8 cellular contexts compared by ENCODE assay signal in the genomic region with DNA sequence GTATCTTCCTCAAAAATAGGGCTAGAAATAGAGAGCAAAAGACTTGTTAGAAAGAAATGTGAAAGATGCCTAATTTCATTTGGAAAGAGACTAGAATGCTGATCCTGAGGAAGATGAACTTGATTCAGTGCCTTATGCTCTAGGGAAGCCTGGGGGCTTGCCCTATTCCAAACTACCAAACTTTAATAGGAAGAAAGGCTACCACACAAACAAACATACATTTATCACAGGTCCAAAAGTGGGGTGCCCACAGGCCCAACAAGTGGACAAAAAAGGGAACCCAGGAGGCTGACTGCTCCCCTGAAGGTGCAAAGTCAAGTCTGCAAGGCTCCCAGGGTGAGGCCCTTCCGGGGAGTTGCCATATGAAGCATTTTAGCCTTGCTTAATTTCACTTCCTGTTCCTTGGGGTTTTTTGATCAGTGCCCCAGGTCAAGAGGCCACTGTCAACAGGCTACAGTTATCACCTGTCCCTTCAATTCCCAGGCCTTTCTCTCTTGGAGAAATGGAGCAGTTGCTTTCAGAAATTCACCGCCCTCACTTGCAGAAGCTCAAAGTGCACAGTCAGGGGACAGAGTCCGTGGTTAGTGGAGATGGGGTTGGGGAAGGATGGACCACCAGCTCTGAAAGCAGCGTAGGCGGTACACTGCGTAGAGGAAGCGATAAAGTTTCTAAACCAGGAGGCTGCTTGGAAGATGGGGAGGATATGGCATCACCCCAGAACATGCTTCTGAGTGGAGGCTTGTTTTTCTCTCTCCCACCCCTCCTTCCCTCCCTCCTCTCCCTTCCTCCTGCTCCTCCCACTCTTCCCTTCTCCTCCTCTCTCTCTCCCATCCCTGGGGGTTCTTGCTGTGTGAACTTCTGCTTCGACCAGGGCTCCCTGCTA. TPM values are rescaled to one million over a fixed set of nuclear protein-coding genes. Genes with fewer than 3 reads are reported as not detected.
DNase-seq lines count a peak whose midpoint lies in the region; ATAC-seq, FAIRE-seq and TF ChIP-seq lines count a peak whose summit lies in the region.

No MANE protein-coding gene starts in this region.

- H3K4me1 ChIP-seq in HepG2 (ENCODE audit: insufficient read depth, low read length): peaks cover 41% of the 10 kb centered on the region

- peak overlapping the region; percentile 58 for H3K4me2 ChIP-seq in HepG2 (ENCODE audit: low read depth, low read length)

- no peak overlapping the region for H3K4me3 Mint-ChIP-seq in activated CD8-positive, alpha-beta memory T cell treated with anti-CD3 and anti-CD28 coated beads, Interleukin-2, amount 10 ng/mL, durations not matched to agents 7 days and 5 days

- CTCF ChIA-PET in activated CD8-positive, alpha-beta memory T cell treated with anti-CD3 and anti-CD28 coated beads, Interleukin-2, amount 10 ng/mL, durations not matched to agents 7 days and 5 days (lab: Charles Lee): interaction anchor here (0.6 to 10.4 kb wide), 7 partner anchors 10 to 235 kb away, joined by 3 to 150 read pairs (median 5); no protein-coding TSS in a partner anchor
- CTCF ChIA-PET in HepG2 (lab: Yijun Ruan, JAX; ENCODE audit: low intra/inter-chr PET ratio, low total read pairs): no interaction called here

- H3K79me2 ChIP-seq in HepG2 (ENCODE audit: insufficient read depth, low read length): no peaks in the 10 kb centered on the region

- no peaks in the 10 kb centered on the region for H4K20me1 ChIP-seq in HepG2 (ENCODE audit: insufficient read depth, low read length)

- no peak overlapping the region for H3K27ac ChIP-seq in HepG2 (ENCODE audit: extremely low read length, insufficient read depth, low read length)

- POLR2A ChIA-PET in HepG2 (lab: Yijun Ruan, JAX): no interaction called here

- H3K27me3 Mint-ChIP-seq in activated CD8-positive, alpha-beta memory T cell treated with anti-CD3 and anti-CD28 coated beads, Interleukin-2, amount 10 ng/mL, durations not matched to agents 7 days and 5 days: no peaks in the 10 kb centered on the region

- TF ChIP-seq POLR2A in HepG2 (IDR thresholded peaks at IDR 0.05; ENCODE audit: insufficient read depth in 1 of 2, low read depth in 2 of 2, low read length in 2 of 2): no peak

- in situ Hi-C loops in HepG2 (cut with HindIII; ENCODE audit: extremely low pct_ligation_motif_present, low pct_unique_long_range_greater_than_20kb): loop anchor here (5.0 kb wide), 1 partner anchor 186 kb away; no protein-coding TSS in a partner anchor

- no peak overlapping the region for H3K9ac ChIP-seq in HepG2 (ENCODE audit: insufficient read depth, low read depth, low read length)

- H3K36me3 Mint-ChIP-seq in activated CD8-positive, alpha-beta memory T cell treated with anti-CD3 and anti-CD28 coated beads, Interleukin-2, amount 10 ng/mL, durations not matched to agents 7 days and 5 days: peaks cover 7% of the 10 kb centered on the region

- H3K9me3 ChIP-seq in HepG2 (ENCODE audit: low read length): no peaks in the 10 kb centered on the region

- H3K9me3 Mint-ChIP-seq in activated CD8-positive, alpha-beta memory T cell treated with anti-CD3 and anti-CD28 coated beads, Interleukin-2, amount 10 ng/mL, durations not matched to agents 7 days and 5 days (ENCODE audit: low read depth): no peaks in the 10 kb centered on the region

- TF ChIP-seq EP300 in HepG2 (IDR thresholded peaks at IDR 0.05; ENCODE audit: low read depth in 2 of 2, low read length in 2 of 2) (no peak), HepG2 (CRISPR knock-in tag; IDR thresholded peaks at IDR 0.05; ENCODE audit: borderline replicate concordance) (no peak)

- no peak for TF ChIP-seq CTCF in HepG2 (CRISPR knock-in tag; IDR thresholded peaks at IDR 0.05)

- H2AFZ ChIP-seq in HepG2 (ENCODE audit: low read length): no peak overlapping the region

- TF ChIP-seq RAD21 in HepG2 (CRISPR knock-in tag; IDR thresholded peaks at IDR 0.05): no peak

- BruUV-seq in HepG2 (replicated peaks; lab: Mats Ljungman, UMichigan): no TSS peak

- no peaks in the 10 kb centered on the region for H3K27me3 ChIP-seq in HepG2 (ENCODE audit: control insufficient read depth in 1 of 2, insufficient read depth in 2 of 2, low read length in 2 of 2)

- no peak for FAIRE-seq in HepG2 (lab: Jason Lieb, UNC)

- H3K27ac Mint-ChIP-seq in activated CD8-positive, alpha-beta memory T cell treated with anti-CD3 and anti-CD28 coated beads, Interleukin-2, amount 10 ng/mL, durations not matched to agents 7 days and 5 days: peak overlapping the region; percentile 83

- H3K4me1 Mint-ChIP-seq in activated CD8-positive, alpha-beta memory T cell treated with anti-CD3 and anti-CD28 coated beads, Interleukin-2, amount 10 ng/mL, durations not matched to agents 7 days and 5 days: peaks cover 33% of the 10 kb centered on the region

- intact Hi-C loops in HepG2 (cut with micrococcal nuclease; ENCODE audit: unreplicated experiment): no loop called here

- H3K36me3 ChIP-seq in HepG2 (replicated peaks in 1 of 2; ENCODE audit: control insufficient read depth in 1 of 2, insufficient read depth in 2 of 2, low read length in 2 of 2): no peaks in the 10 kb centered on the region

- peak; percentile 86 for ATAC-seq in activated CD8-positive, alpha-beta memory T cell treated with anti-CD3 and anti-CD28 coated beads, Interleukin-2, amount 10 ng/mL, durations not matched to agents 7 days and 5 days
- ATAC-seq in HG02884 (IDR thresholded peaks at IDR 0.05; ENCODE audit: unreplicated experiment): peak; percentile 91
- ATAC-seq in HepG2: peak; percentile 36; the same call in 2 of the 3 replicates

- no peak overlapping the region for H3K4me3 ChIP-seq in HepG2 (replicated peaks in 1 of 3; ENCODE audit: insufficient read depth in 1 of 3, low read depth in 2 of 3, low read length in 3 of 3)

- WGBS in HepG2 (ENCODE audit: low lambda C conversion rate): 42% methylated on average over 8 of the region's 8 CpGs

- DNase-seq in activated CD8-positive, alpha-beta memory T cell treated with anti-CD3 and anti-CD28 coated beads, Interleukin-2, amount 10 ng/mL, durations not matched to agents 7 days and 5 days: peak; percentile 61
- DNase-seq in activated CD8-positive, alpha-beta memory T cell treated with anti-CD3 and anti-CD28 coated beads for 24 hours: no peak
- peak; percentile 60 for DNase-seq in RPMI8226
- no peak for DNase-seq in HepG2 (ENCODE audit: low spot score)
- DNase-seq in NCI-H2081 (lab: John Stamatoyannopoulos, UW): no peak
- DNase-seq in NCI-H2227 treated with DMSO at 0.1 percent for 48 hours (lab: John Stamatoyannopoulos, UW): no peak
- DNase-seq in NCI-H82 treated with DMSO at 0.1 percent for 48 hours (lab: John Stamatoyannopoulos, UW; ENCODE audit: unreplicated experiment): no peak

TF ChIP-seq in HepG2, 621 proteins besides CTCF, POLR2A, EP300 and RAD21 (continues in another document):
- no peak for TF ChIP-seq TEAD2 (CRISPR knock-in tag; IDR thresholded peaks at IDR 0.05)

RNA-seq across cellular contexts. Expression of a gene that starts 36.4 kb away (rescaled TPM):
- total RNA-seq in activated CD8-positive, alpha-beta memory T cell treated with anti-CD3 and anti-CD28 coated beads, Interleukin-2, amount 10 ng/mL, durations not matched to agents 7 days and 5 days: 10 to 100 TPM; 23.9 to 25.4 TPM
- not detected in 2 replicates for total RNA-seq in HepG2 (2016; rRNA removed; fragmentation: Illumina TruSeq; extraction: Trizol)
- not detected in 2 replicates for total RNA-seq in HepG2 (2016; cell fraction: cytosol; rRNA removed; fragmentation: Illumina TruSeq; extraction: Trizol; ENCODE audit: low read depth)
- total RNA-seq in HepG2 (2016; cell fraction: insoluble cytoplasmic fraction; rRNA removed; fragmentation: Illumina TruSeq; extraction: Trizol): not detected in 2 replicates
- total RNA-seq in HepG2 (2016; cell fraction: membrane; rRNA removed; fragmentation: Illumina TruSeq; extraction: Trizol): not detected in 2 replicates
- not detected in 2 replicates for total RNA-seq in HepG2 (2016; cell fraction: nucleus; rRNA removed; fragmentation: Illumina TruSeq; extraction: Trizol)
- 0.03 TPM in 2 replicates for polyA plus RNA-seq in HepG2 (2011; rRNA removed)
- polyA plus RNA-seq in HepG2 (2011; cell fraction: cytosol; rRNA removed): 0.03 TPM in 1 of 2 replicates, not detected in the other
- polyA plus RNA-seq in HepG2 (2011; cell fraction: nucleus; rRNA removed): 0.05 TPM in 1 of 2 replicates, not detected in the other
- polyA plus RNA-seq in HepG2 (2012): not detected in 2 replicates
- polyA plus RNA-seq in HepG2 (2016; cell fraction: cytosol; fragmentation: Illumina TruSeq; extraction: Trizol; ENCODE audit: low read depth): not detected in 2 replicates
- polyA plus RNA-seq in HepG2 (2016; cell fraction: insoluble cytoplasmic fraction; fragmentation: Illumina TruSeq; extraction: Trizol; ENCODE audit: low read depth): not detected in 2 replicates
- polyA plus RNA-seq in HepG2 (2016; cell fraction: membrane; fragmentation: Illumina TruSeq; extraction: Trizol; ENCODE audit: low read depth): not detected in 2 replicates
- polyA plus RNA-seq in HepG2 (2016; cell fraction: nucleus; fragmentation: Illumina TruSeq; extraction: Trizol; ENCODE audit: insufficient read depth, low read depth): not detected in 2 replicates
- 0.05 TPM in 1 of 2 replicates, not detected in the other for polyA minus RNA-seq in HepG2 (2011; rRNA and poly(A)+ RNA removed; ENCODE audit: low replicate concordance)
- polyA minus RNA-seq in HepG2 (2011; cell fraction: cytosol; rRNA and poly(A)+ RNA removed): not detected in 2 replicates
- not detected in 2 replicates for polyA minus RNA-seq in HepG2 (2011; cell fraction: nucleus; rRNA and poly(A)+ RNA removed)

Comparison
In these comparisons a context has a peak if more than half of its experiments do, and no peak if none do; other contexts are left out.
1. DNase-seq: peak in activated CD8-positive, alpha-beta memory T cell treated with anti-CD3 and anti-CD28 coated beads, Interleukin-2, amount 10 ng/mL, durations not matched to agents 7 days and 5 days (single experiment) and RPMI8226 (single experiment); none in activated CD8-positive, alpha-beta memory T cell treated with anti-CD3 and anti-CD28 coated beads for 24 hours (single experiment), HepG2 (single experiment), NCI-H2081 (0 of 2), NCI-H2227 treated with DMSO at 0.1 percent for 48 hours (single experiment) and NCI-H82 treated with DMSO at 0.1 percent for 48 hours (single experiment).
2. ATAC-seq: peak in every context shown above with its lines; median percentile 91 in HG02884; 86 in activated CD8-positive, alpha-beta memory T cell treated with anti-CD3 and anti-CD28 coated beads, Interleukin-2, amount 10 ng/mL, durations not matched to agents 7 days and 5 days; 36 in HepG2.
3. RNA of a gene that starts 36.4 kb away (total RNA-seq): 23.9 to 25.4 TPM in activated CD8-positive, alpha-beta memory T cell treated with anti-CD3 and anti-CD28 coated beads, Interleukin-2, amount 10 ng/mL, durations not matched to agents 7 days and 5 days; not detected in HepG2; every median in the first group is over 10 times any median in the second.